In genomic region chr14:68245146-68246073, GRCh38 we compare ENCODE assay signal across 8 cellular contexts.
DNase-seq lines count a peak whose midpoint lies in the region; ATAC-seq and TF ChIP-seq lines count a peak whose summit lies in the region.

No MANE protein-coding gene starts in this region.

- ATAC-seq in HG02840 (IDR thresholded peaks at IDR 0.05; ENCODE audit: low FRiP score, unreplicated experiment) (no peak), HG03342 (IDR thresholded peaks at IDR 0.05; ENCODE audit: unreplicated experiment) (no peak)

- H3K4me1 ChIP-seq in HEK293 (ENCODE audit: control insufficient read depth, insufficient read depth, low read length) (peaks cover 32% of the 10 kb centered on the region), adrenal gland (replicated peaks in 1 of 2) (peaks cover 35 to 68% of the 10 kb centered on the region in 2 donors), left ventricle myocardium inferior (peaks cover 86% of the 10 kb centered on the region), spleen (peaks cover 42 to 77% (median 59%) of the 10 kb centered on the region in 6 donors)

- intact Hi-C loops in adrenal gland (cut with DNase I): loop anchor here (5.0 to 10.0 kb wide), 3 partner anchors 101 to 303 kb away; no protein-coding TSS in a partner anchor
- intact Hi-C loops in left ventricle myocardium inferior (cut with micrococcal nuclease): loop anchor here (5.0 to 10.0 kb wide), 4 partner anchors 101 to 572 kb away; no protein-coding TSS in a partner anchor
- intact Hi-C loops in spleen (cut with DNase I; ENCODE audit: low total_unique reads): no loop called here

- H3K27ac ChIP-seq in HEK293 (ENCODE audit: extremely low read depth, low read depth, low read length) (peak overlapping the region; percentile 61; the same call in 1 of the 2 replicates), adrenal gland (peak overlapping the region; percentile 28 to 88 (median 79)), left ventricle myocardium inferior (replicated peaks) (peak overlapping the region; percentile 86), spleen (peak overlapping the region; percentile 4 to 83 (median 64))

- no peak for TF ChIP-seq CTCF in HEK293 (tag by site-specific recombination; IDR thresholded peaks at IDR 0.05)
- no peak for TF ChIP-seq CTCF in adrenal gland (IDR thresholded peaks at IDR 0.05)
- TF ChIP-seq CTCF in left ventricle myocardium inferior (IDR thresholded peaks at IDR 0.05; ENCODE audit: borderline replicate concordance): no peak
- no peak for TF ChIP-seq CTCF in spleen (IDR thresholded peaks at IDR 0.05 in 8 of 11, conservative IDR thresholded peaks at IDR 0.05 in 3 of 11)

- CTCF ChIA-PET in HEK293 (lab: Yijun Ruan, JAX): interaction anchor here (0.8 to 2.2 kb wide), 5 partner anchors 13 to 579 kb away, joined by 3 to 9 read pairs (median 3); no protein-coding TSS in a partner anchor

- DNase-seq in adrenal gland: peak in 6 of 7 donors; percentile 31 to 66 (median 46)
- no peak for DNase-seq in left ventricle myocardium inferior
- DNase-seq in spleen: no peak
- DNase-seq in NCI-H1930 (lab: John Stamatoyannopoulos, UW): no peak
- DNase-seq in cortex of kidney (lab: John Stamatoyannopoulos, UW): no peak

- no peaks in the 10 kb centered on the region for H3K27me3 ChIP-seq in adrenal gland
- H3K27me3 ChIP-seq in left ventricle myocardium inferior (ENCODE audit: low read depth): no peaks in the 10 kb centered on the region
- no peaks in the 10 kb centered on the region for H3K27me3 ChIP-seq in spleen (replicated peaks in 1 of 7)

- H3K9me3 ChIP-seq in HEK293 (ENCODE audit: control insufficient read depth, insufficient read depth, low read depth, low read length): no peaks in the 10 kb centered on the region
- no peaks in the 10 kb centered on the region for H3K9me3 ChIP-seq in adrenal gland (replicated peaks in 1 of 3)
- no peaks in the 10 kb centered on the region for H3K9me3 ChIP-seq in left ventricle myocardium inferior (replicated peaks)
- H3K9me3 ChIP-seq in spleen: no peaks in the 10 kb centered on the region

- H3K4me3 ChIP-seq in HEK293 (ENCODE audit: low read depth, low read length) (no peak overlapping the region), adrenal gland (no peak overlapping the region), left ventricle myocardium inferior (no peak overlapping the region), spleen (no peak overlapping the region)

- H3K36me3 ChIP-seq in HEK293 (ENCODE audit: control insufficient read depth in 2 of 2, insufficient read depth in 1 of 2, low read length in 2 of 2) (no peaks in the 10 kb centered on the region), adrenal gland (replicated peaks in 1 of 2) (no peaks in the 10 kb centered on the region), left ventricle myocardium inferior (no peaks in the 10 kb centered on the region), spleen (no peaks in the 10 kb centered on the region)

- no peak for TF ChIP-seq POLR2A in adrenal gland (IDR thresholded peaks at IDR 0.05)
- no peak for TF ChIP-seq POLR2A in spleen (IDR thresholded peaks at IDR 0.05)

- POLR2A ChIA-PET in HEK293 (lab: Yijun Ruan, JAX): interaction anchor here (1.3 kb wide), 1 partner anchor 105 kb away, joined by 3 read pairs; no protein-coding TSS in a partner anchor

- 33 to 37% (median 35%) methylated on average over 7 of the region's 7 CpGs for WGBS in adrenal gland, 4 donors
- WGBS in spleen, 5 donors: 46 to 64% (median 61%) methylated on average over 7 of the region's 7 CpGs

TF ChIP-seq in HEK293, 187 proteins besides CTCF, POLR2A, EP300 and RAD21 (continues in another document):
- TF ChIP-seq ZNF211 (tag by site-specific recombination; IDR thresholded peaks at IDR 0.05; ENCODE audit: low read depth) (no peak), ZNF221 (tag by site-specific recombination; IDR thresholded peaks at IDR 0.05; ENCODE audit: borderline replicate concordance) (no peak), ZNF423 (tag by site-specific recombination; IDR thresholded peaks at IDR 0.05) (no peak), ZNF654 (tag by site-specific recombination; IDR thresholded peaks at IDR 0.05; ENCODE audit: low read depth) (no peak), ZSCAN18 (tag by site-specific recombination; IDR thresholded peaks at IDR 0.05) (no peak), MZF1 (tag by site-specific recombination; IDR thresholded peaks at IDR 0.05; ENCODE audit: borderline replicate concordance) (no peak), ZSCAN23 (tag by site-specific recombination; IDR thresholded peaks at IDR 0.05) (no peak), ZNF184 (tag by site-specific recombination; IDR thresholded peaks at IDR 0.05) (no peak), ZFHX2 (tag by site-specific recombination; conservative IDR thresholded peaks at IDR 0.05) (0 out of 2 replicates have a peak, but pooled peaks have one; percentile 36), WT1 (tag by site-specific recombination; IDR thresholded peaks at IDR 0.05) (0 out of 2 replicates have a peak, but pooled peaks have one; percentile 15), BCL6B (tag by site-specific recombination; IDR thresholded peaks at IDR 0.05) (no peak), ZNF19 (tag by site-specific recombination; IDR thresholded peaks at IDR 0.05; ENCODE audit: low read depth) (no peak), PRDM10 (tag by site-specific recombination; IDR thresholded peaks at IDR 0.05) (peak; percentile 75), ZBTB6 (tag by site-specific recombination; IDR thresholded peaks at IDR 0.05) (no peak), ZNF274 (IDR thresholded peaks at IDR 0.05; ENCODE audit: low read length) (no peak), ZNF274 (tag by site-specific recombination; IDR thresholded peaks at IDR 0.05; ENCODE audit: borderline replicate concordance) (no peak), ZNF292 (tag by site-specific recombination; IDR thresholded peaks at IDR 0.05; ENCODE audit: borderline replicate concordance, low read depth) (no peak), ZNF548 (tag by site-specific recombination; IDR thresholded peaks at IDR 0.05) (no peak), SP7 (tag by site-specific recombination; IDR thresholded peaks at IDR 0.05) (no peak), ZNF521 (tag by site-specific recombination; IDR thresholded peaks at IDR 0.05) (no peak)

Comparison
In these comparisons a context has a peak if more than half of its experiments do, and no peak if none do; other contexts are left out.
1. DNase-seq: peak in adrenal gland (6 of 7); none in left ventricle myocardium inferior (single experiment), spleen (single experiment), NCI-H1930 (0 of 2) and cortex of kidney (single experiment).
2. Peak in every context shown above with its lines, with median percentiles within 50 percentile points of each other: H3K27ac ChIP-seq.